33 cellular contexts compared by ENCODE assay signal in the genomic region with DNA sequence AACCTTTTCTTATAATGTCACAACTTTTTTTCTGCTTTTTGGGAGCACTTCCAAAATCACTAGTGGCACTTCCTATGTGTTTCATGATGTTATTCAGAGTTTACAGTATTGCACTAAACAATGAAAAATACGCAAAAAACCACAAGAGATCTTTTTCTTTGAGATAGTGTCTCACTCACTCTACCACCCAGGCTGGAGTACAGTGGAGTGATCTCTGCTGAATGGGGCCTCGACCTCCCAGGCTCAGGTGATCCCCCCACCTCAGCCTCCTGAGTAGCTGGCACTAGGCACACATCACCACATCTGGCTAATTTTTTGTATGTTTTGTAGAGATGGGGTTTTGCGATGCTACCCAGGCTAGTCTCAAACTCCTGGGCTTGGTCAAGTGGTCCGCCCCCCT.
"Had no signal": no experiment of that assay in that cellular context is flagged by ENCODE, and none has a peak within 500 bp of the region (broad histone marks: within the 10 kb centered on the region; RNA-seq: fewer than 3 reads in every experiment).

No MANE protein-coding gene starts in this region.

- ATAC-seq: activated CD8-positive, alpha-beta T cell treated with anti-CD3 and anti-CD28 coated beads for 36 hours; activated naive CD4-positive, alpha-beta T cell treated with anti-CD3 and anti-CD28 coated beads, Interleukin-2, amount 50 U/mL, for 72 hours; activated T-cell treated with anti-CD3 and anti-CD28 coated beads, Interleukin-2, amount 50 U/mL, for 4 hours; activated T-cell treated with anti-CD3 and anti-CD28 coated beads, Interleukin-2, amount 50 U/mL, for 72 hours; activated T-helper 17 cell treated with anti-CD3 and anti-CD28 coated beads, Interleukin-2, amount 50 U/mL, for 72 hours; body of pancreas had no signal

- H3K27ac ChIP-seq: adrenal gland, body of pancreas, brain microvascular endothelial cell, breast epithelium, VCaP had no signal

- H3K27me3 ChIP-seq: adrenal gland, body of pancreas, brain microvascular endothelial cell, breast epithelium had no signal

- H3K36me3 ChIP-seq: adrenal gland, brain microvascular endothelial cell, breast epithelium had no signal

- H3K4me3 ChIP-seq: adrenal gland, body of pancreas, breast epithelium had no signal

- H3K4me1 ChIP-seq: adrenal gland, body of pancreas, breast epithelium had no signal

- H3K9me3 ChIP-seq: adrenal gland, body of pancreas had no signal

- DNase-seq: activated B cell treated with CpG ODN at 0.5 μM for 24 hours; activated CD4-positive, alpha-beta memory T cell treated with anti-CD3 and anti-CD28 coated beads for 36 hours; activated CD4-positive, alpha-beta T cell treated with anti-CD3 and anti-CD28 coated beads for 4 hours; activated CD4-positive, alpha-beta T cell treated with anti-CD3 and anti-CD28 coated beads, Interleukin-2, amount 10 ng/mL, durations not matched to agents 24 days and 14 days; activated CD4-positive, alpha-beta T cell treated with anti-CD3 and anti-CD28 coated beads, Interleukin-2, amount 50 U/mL, for 1 hour; activated CD4-positive, alpha-beta T cell treated with anti-CD3 and anti-CD28 coated beads, Interleukin-2, amount 50 U/mL, for 4 hours; activated CD4-positive, CD25-positive, alpha-beta regulatory T cell treated with anti-CD3 and anti-CD28 coated beads, Interleukin-2, amount 50 U/mL, for 72 hours; activated CD8-positive, alpha-beta memory T cell treated with anti-CD3 and anti-CD28 coated beads, Interleukin-2, amount 50 U/mL, for 4 hours; activated CD8-positive, alpha-beta T cell treated with anti-CD3 and anti-CD28 coated beads for 36 hours; activated effector memory CD4-positive, alpha-beta T cell treated with anti-CD3 and anti-CD28 coated beads, Interleukin-2, amount 50 U/mL, for 16 hours; activated gamma-delta T cell treated with Interleukin-2 at 50 U/mL for 16 hours; activated naive CD4-positive, alpha-beta T cell; activated naive CD4-positive, alpha-beta T cell treated with anti-CD3 and anti-CD28 coated beads for 36 hours; activated naive CD4-positive, alpha-beta T cell treated with anti-CD3 and anti-CD28 coated beads, Interleukin-2, amount 50 U/mL, for 16 hours; activated naive CD8-positive, alpha-beta T cell treated with anti-CD3 and anti-CD28 coated beads for 36 hours; activated T-cell treated with anti-CD3 and anti-CD28 coated beads for 4 hours; activated T-cell treated with anti-CD3 and anti-CD28 coated beads, Interleukin-2, amount 50 U/mL, for 1 hour; activated T-cell treated with anti-CD3 and anti-CD28 coated beads, Interleukin-2, amount 50 U/mL, for 4 hours; activated T-cell treated with anti-CD3 and anti-CD28 coated beads, Interleukin-2, amount 50 U/mL, for 72 hours; adrenal gland; amniotic stem cell; aorta; body of pancreas; brain microvascular endothelial cell; caudate nucleus; cerebellar nuclear complex; T-helper 1 cell; T-helper 2 cell; T-helper 9 cell had no signal
